In the genomic region with DNA sequence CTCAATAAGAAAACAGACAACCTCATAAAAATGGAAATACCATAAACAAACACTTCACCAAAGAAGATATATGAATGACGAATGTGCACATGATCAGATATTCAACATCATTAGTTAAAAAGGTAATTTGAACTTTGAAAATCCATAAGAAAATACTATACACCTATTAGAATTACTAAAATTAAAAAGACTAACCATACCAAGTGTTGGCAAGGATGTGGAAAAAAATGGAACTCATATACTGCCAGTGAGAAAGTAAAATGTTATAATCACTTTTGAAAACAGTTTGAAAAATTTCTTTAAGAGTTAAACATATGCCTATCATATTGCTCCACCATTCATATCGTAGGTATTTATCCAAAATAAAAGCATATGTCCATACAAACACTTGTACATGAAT, we compare ENCODE assay signal across 12 cellular contexts. TPM values are rescaled to one million over a fixed set of nuclear protein-coding genes. Genes with fewer than 3 reads are reported as not detected.
"Had no signal": no experiment of that assay in that cellular context is flagged by ENCODE, and none has a peak within 500 bp of the region (broad histone marks: within the 10 kb centered on the region; RNA-seq: fewer than 3 reads in every experiment).

No MANE protein-coding gene starts in this region.

- ATAC-seq: GM23338, HCT116 had no signal

- FAIRE-seq: H1, H54 had no signal

- H3K9ac ChIP-seq: GM23248 had no signal

- DNase-seq: GM23248, GOT3, H7, H9, HCEC 1CT, HFFc6 had no signal

- H3K27ac ChIP-seq: GM23248 had no signal

- H3K4me3 ChIP-seq: GM23248, GM23338, HAP-1 had no signal

- H3K4me1 ChIP-seq: HAP-1 had no signal

- H3K9me3 ChIP-seq: HAP-1 had no signal

- H3K4me2 ChIP-seq: GM23338 had no signal

- H3K36me3 ChIP-seq: HAP-1 had no signal

- H2AFZ ChIP-seq: GM23248, GM23338 had no signal

RNA-seq across cellular contexts. Expression of gene EBLN1, which starts 37.1 kb away (rescaled TPM):
- total RNA-seq: GM23248, GM23338, H1, H4, H7, H9, HFFc6 had no signal
- polyA plus RNA-seq: GM23248, GM23338, H1 had no signal
